Comparison of ENCODE assay signal across 1 cellular context in the genomic region with DNA sequence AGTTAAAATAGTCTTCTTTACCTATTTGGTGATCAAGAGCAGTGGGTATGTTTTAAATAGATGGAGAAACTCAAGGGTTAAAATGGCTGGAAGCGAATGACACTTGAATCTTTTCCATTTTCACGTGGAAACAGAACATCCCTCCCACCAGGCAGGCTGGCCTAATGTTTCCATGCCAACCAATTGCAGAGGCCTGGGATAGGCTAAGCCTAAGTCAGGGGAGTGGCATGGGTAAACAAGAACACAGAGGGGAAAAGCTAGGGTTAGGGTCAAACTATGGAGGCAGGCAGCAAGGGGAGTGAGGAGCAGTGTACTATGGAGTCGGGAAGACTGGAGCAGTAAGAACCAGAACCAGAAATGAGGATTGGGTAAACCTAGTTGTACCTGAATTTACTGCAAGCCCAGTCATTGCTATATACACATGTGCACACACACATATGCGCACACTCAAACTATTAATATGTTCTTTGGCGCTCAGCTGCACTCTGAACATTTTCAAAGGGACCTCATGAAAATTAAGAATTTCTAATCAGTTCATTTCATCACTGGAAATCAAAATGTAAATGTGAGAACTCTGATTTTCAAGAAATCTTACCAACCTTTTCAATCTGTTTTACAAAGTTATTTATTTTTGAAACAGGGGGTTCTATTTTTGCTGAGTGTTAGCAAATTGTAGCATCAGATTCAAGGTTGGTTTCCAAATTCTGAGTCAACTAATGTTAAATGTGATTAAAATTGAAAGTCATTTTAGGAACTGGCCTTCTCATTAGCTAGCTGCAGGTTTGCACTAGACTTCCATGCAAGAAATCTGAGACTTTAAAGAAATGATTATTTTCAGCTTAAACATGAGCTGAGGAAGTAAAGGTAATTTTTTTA.
TF ChIP-seq lines count a peak whose summit lies in the region.

No MANE protein-coding gene starts in this region.

TF ChIP-seq in GM12878, 131 proteins besides CTCF, POLR2A, EP300 and RAD21 (continued from another document):
- TF ChIP-seq, protein P1, sequence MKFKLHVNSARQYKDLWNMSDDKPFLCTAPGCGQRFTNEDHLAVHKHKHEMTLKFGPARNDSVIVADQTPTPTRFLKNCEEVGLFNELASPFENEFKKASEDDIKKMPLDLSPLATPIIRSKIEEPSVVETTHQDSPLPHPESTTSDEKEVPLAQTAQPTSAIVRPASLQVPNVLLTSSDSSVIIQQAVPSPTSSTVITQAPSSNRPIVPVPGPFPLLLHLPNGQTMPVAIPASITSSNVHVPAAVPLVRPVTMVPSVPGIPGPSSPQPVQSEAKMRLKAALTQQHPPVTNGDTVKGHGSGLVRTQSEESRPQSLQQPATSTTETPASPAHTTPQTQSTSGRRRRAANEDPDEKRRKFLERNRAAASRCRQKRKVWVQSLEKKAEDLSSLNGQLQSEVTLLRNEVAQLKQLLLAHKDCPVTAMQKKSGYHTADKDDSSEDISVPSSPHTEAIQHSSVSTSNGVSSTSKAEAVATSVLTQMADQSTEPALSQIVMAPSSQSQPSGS (IDR thresholded peaks at IDR 0.05; ENCODE audit: low read length), result peak; percentile 89
- TF ChIP-seq IKZF2 (IDR thresholded peaks at IDR 0.05), result peak in 1 of 2 experiments; percentile 67; a peak in 3 of 4 replicates
- TF ChIP-seq BACH1 (IDR thresholded peaks at IDR 0.05; ENCODE audit: borderline replicate concordance), result peak; percentile 84
- TF ChIP-seq CHD2 (IDR thresholded peaks at IDR 0.05; ENCODE audit: borderline replicate concordance, low read depth, low read length), result peak; percentile 37; the same call in 1 of the 2 replicates
- TF ChIP-seq ZNF24 (IDR thresholded peaks at IDR 0.05), result peak; percentile 72; the same call in 1 of the 2 replicates
- TF ChIP-seq EED (IDR thresholded peaks at IDR 0.05; ENCODE audit: low read depth), result no peak
